In the genomic region with DNA sequence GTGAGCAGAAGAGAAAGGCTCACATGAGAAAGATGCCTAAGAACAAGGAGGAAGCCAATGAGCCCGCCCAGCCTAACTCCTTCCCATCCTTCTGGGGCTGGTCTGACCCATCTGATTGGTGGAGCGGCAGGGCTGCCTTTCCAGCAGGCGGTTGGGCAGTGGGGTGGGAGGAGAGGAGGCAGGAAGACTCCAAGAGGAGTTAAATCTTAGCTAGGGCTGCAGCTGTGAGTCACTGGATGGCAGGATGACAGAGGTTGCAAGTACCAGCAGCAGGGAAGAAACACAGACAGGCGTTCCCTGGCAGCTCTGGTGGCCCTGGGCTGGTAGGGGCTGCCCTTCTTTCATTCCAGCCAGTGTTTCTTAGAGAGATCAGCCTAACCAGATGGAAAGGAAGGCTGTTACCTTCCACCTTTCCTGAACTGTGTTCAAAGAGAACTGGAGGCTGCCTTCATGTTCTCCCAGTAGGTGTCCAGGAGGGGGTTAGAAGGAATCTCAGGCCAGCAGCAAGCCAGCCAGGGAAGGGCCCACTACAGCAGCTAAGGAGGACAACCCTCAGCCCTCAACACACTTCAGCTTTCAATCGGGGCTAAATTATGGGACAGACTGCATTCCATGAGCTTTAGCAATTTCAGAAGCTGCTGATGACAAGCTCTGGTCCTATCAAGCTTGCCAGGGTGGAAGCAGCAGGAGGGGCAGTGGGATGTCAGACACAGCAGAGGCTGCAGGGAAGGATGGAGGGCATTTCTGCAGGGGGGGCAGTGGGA, we compare ENCODE assay signal across 1 cellular context.
TF ChIP-seq lines count a peak whose summit lies in the region.

No MANE protein-coding gene starts in this region.

TF ChIP-seq in HEK293, 187 proteins besides CTCF, POLR2A, EP300 and RAD21 (continued from another document and continues in another):
- TF ChIP-seq, protein P1, sequence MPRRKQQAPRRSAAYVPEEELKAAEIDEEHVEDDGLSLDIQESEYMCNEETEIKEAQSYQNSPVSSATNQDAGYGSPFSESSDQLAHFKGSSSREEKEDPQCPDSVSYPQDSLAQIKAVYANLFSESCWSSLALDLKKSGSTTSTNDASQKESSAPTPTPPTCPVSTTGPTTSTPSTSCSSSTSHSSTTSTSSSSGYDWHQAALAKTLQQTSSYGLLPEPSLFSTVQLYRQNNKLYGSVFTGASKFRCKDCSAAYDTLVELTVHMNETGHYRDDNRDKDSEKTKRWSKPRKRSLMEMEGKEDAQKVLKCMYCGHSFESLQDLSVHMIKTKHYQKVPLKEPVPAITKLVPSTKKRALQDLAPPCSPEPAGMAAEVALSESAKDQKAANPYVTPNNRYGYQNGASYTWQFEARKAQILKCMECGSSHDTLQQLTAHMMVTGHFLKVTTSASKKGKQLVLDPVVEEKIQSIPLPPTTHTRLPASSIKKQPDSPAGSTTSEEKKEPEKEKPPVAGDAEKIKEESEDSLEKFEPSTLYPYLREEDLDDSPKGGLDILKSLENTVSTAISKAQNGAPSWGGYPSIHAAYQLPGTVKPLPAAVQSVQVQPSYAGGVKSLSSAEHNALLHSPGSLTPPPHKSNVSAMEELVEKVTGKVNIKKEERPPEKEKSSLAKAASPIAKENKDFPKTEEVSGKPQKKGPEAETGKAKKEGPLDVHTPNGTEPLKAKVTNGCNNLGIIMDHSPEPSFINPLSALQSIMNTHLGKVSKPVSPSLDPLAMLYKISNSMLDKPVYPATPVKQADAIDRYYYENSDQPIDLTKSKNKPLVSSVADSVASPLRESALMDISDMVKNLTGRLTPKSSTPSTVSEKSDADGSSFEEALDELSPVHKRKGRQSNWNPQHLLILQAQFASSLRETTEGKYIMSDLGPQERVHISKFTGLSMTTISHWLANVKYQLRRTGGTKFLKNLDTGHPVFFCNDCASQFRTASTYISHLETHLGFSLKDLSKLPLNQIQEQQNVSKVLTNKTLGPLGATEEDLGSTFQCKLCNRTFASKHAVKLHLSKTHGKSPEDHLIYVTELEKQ (tag by site-specific recombination; IDR thresholded peaks at IDR 0.05; ENCODE audit: borderline replicate concordance), result no peak
- no peak for TF ChIP-seq FEZF1 (tag by site-specific recombination; IDR thresholded peaks at IDR 0.05)
- no peak for TF ChIP-seq ZNF138 (tag by site-specific recombination; IDR thresholded peaks at IDR 0.05; ENCODE audit: borderline replicate concordance)
- TF ChIP-seq MEIS1 (CRISPR knock-in tag; IDR thresholded peaks at IDR 0.05; ENCODE audit: borderline replicate concordance), result no peak
- no peak for TF ChIP-seq ZNF544 (tag by site-specific recombination; IDR thresholded peaks at IDR 0.05)
- TF ChIP-seq KLF10 (tag by site-specific recombination; IDR thresholded peaks at IDR 0.05), result no peak
- TF ChIP-seq ZBTB21 (tag by site-specific recombination; IDR thresholded peaks at IDR 0.05), result no peak
- no peak for TF ChIP-seq ZNF670 (tag by site-specific recombination; IDR thresholded peaks at IDR 0.05; ENCODE audit: low read depth)
- TF ChIP-seq ZSCAN16 (tag by site-specific recombination; IDR thresholded peaks at IDR 0.05), result no peak
- no peak for TF ChIP-seq HOXC10 (CRISPR knock-in tag; IDR thresholded peaks at IDR 0.05)
- TF ChIP-seq, protein P2, sequence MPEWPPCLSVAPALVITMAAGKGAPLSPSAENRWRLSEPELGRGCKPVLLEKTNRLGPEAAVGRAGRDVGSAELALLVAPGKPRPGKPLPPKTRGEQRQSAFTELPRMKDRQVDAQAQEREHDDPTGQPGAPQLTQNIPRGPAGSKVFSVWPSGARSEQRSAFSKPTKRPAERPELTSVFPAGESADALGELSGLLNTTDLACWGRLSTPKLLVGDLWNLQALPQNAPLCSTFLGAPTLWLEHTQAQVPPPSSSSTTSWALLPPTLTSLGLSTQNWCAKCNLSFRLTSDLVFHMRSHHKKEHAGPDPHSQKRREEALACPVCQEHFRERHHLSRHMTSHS (tag by site-specific recombination; IDR thresholded peaks at IDR 0.05), result no peak
- TF ChIP-seq REPIN1 (tag by site-specific recombination; IDR thresholded peaks at IDR 0.05; ENCODE audit: low read depth), result no peak
- TF ChIP-seq ZNF37A (tag by site-specific recombination; IDR thresholded peaks at IDR 0.05), result no peak
- 0 out of 2 replicates have a peak, but pooled peaks have one; percentile 26 for TF ChIP-seq ZNF2 (tag by site-specific recombination; IDR thresholded peaks at IDR 0.05)
- no peak for TF ChIP-seq ZNF776 (tag by site-specific recombination; IDR thresholded peaks at IDR 0.05; ENCODE audit: borderline replicate concordance)
- TF ChIP-seq TRIM28 (IDR thresholded peaks at IDR 0.05; ENCODE audit: borderline replicate concordance, low read length), result 0 out of 2 replicates have a peak, but pooled peaks have one; percentile 22
- TF ChIP-seq KLF8 (tag by site-specific recombination; IDR thresholded peaks at IDR 0.05), result no peak
- TF ChIP-seq KLF16 (tag by site-specific recombination; IDR thresholded peaks at IDR 0.05), result no peak
- no peak for TF ChIP-seq SETDB1 (IDR thresholded peaks at IDR 0.05; ENCODE audit: insufficient read length, low read length)
- no peak for TF ChIP-seq ZNF19 (tag by site-specific recombination; IDR thresholded peaks at IDR 0.05; ENCODE audit: low read depth)
- TF ChIP-seq ZNF175 (tag by site-specific recombination; IDR thresholded peaks at IDR 0.05), result no peak
- TF ChIP-seq ZNF48 (tag by site-specific recombination; IDR thresholded peaks at IDR 0.05), result no peak
- no peak for TF ChIP-seq ZBTB1 (tag by site-specific recombination; IDR thresholded peaks at IDR 0.05)
- no peak for TF ChIP-seq ZNF146 (tag by site-specific recombination; IDR thresholded peaks at IDR 0.05)
- TF ChIP-seq ZNF837 (tag by site-specific recombination; IDR thresholded peaks at IDR 0.05), result no peak
- no peak for TF ChIP-seq ZNF585B (tag by site-specific recombination; IDR thresholded peaks at IDR 0.05)
- no peak for TF ChIP-seq ZNF785 (tag by site-specific recombination; IDR thresholded peaks at IDR 0.05)
- no peak for TF ChIP-seq HOXA7 (CRISPR knock-in tag; IDR thresholded peaks at IDR 0.05; ENCODE audit: borderline replicate concordance)
- no peak for TF ChIP-seq TCF7L2 (IDR thresholded peaks at IDR 0.05; ENCODE audit: borderline replicate concordance, low read depth, low read length)
- TF ChIP-seq ZNF202 (tag by site-specific recombination; IDR thresholded peaks at IDR 0.05; ENCODE audit: borderline replicate concordance), result no peak
- TF ChIP-seq ZNF223 (tag by site-specific recombination; IDR thresholded peaks at IDR 0.05), result no peak
- no peak for TF ChIP-seq ZFP37 (tag by site-specific recombination; IDR thresholded peaks at IDR 0.05)
- TF ChIP-seq, protein P3, sequence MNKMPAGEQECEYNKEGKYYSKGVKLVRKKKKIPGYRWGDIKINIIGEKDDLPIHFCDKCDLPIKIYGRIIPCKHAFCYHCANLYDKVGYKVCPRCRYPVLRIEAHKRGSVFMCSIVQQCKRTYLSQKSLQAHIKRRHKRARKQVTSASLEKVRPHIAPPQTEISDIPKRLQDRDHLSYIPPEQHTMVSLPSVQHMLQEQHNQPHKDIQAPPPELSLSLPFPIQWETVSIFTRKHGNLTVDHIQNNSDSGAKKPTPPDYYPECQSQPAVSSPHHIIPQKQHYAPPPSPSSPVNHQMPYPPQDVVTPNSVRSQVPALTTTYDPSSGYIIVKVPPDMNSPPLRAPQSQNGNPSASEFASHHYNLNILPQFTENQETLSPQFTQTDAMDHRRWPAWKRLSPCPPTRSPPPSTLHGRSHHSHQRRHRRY (tag by site-specific recombination; IDR thresholded peaks at IDR 0.05), result no peak
- no peak for TF ChIP-seq ZNF596 (tag by site-specific recombination; IDR thresholded peaks at IDR 0.05)
- peak; percentile 49; the same call in 1 of the 2 replicates for TF ChIP-seq WT1 (tag by site-specific recombination; IDR thresholded peaks at IDR 0.05)
- no peak for TF ChIP-seq ZNF560 (tag by site-specific recombination; IDR thresholded peaks at IDR 0.05; ENCODE audit: borderline replicate concordance)
- TF ChIP-seq GLI4 (tag by site-specific recombination; IDR thresholded peaks at IDR 0.05), result no peak
- TF ChIP-seq, protein P4, sequence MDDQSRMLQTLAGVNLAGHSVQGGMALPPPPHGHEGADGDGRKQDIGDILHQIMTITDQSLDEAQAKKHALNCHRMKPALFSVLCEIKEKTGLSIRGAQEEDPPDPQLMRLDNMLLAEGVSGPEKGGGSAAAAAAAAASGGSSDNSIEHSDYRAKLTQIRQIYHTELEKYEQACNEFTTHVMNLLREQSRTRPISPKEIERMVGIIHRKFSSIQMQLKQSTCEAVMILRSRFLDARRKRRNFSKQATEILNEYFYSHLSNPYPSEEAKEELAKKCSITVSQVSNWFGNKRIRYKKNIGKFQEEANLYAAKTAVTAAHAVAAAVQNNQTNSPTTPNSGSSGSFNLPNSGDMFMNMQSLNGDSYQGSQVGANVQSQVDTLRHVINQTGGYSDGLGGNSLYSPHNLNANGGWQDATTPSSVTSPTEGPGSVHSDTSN (CRISPR knock-in tag; IDR thresholded peaks at IDR 0.05), result no peak
- TF ChIP-seq ZNF335 (tag by site-specific recombination; conservative IDR thresholded peaks at IDR 0.05), result peak; percentile 48; the same call in 1 of the 2 replicates
- TF ChIP-seq, protein P5, sequence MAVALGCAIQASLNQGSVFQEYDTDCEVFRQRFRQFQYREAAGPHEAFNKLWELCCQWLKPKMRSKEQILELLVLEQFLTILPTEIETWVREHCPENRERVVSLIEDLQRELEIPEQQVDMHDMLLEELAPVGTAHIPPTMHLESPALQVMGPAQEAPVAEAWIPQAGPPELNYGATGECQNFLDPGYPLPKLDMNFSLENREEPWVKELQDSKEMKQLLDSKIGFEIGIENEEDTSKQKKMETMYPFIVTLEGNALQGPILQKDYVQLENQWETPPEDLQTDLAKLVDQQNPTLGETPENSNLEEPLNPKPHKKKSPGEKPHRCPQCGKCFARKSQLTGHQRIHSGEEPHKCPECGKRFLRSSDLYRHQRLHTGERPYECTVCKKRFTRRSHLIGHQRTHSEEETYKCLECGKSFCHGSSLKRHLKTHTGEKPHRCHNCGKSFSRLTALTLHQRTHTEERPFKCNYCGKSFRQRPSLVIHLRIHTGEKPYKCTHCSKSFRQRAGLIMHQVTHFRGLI (tag by site-specific recombination; IDR thresholded peaks at IDR 0.05), result peak; percentile 87
- TF ChIP-seq, protein P6, sequence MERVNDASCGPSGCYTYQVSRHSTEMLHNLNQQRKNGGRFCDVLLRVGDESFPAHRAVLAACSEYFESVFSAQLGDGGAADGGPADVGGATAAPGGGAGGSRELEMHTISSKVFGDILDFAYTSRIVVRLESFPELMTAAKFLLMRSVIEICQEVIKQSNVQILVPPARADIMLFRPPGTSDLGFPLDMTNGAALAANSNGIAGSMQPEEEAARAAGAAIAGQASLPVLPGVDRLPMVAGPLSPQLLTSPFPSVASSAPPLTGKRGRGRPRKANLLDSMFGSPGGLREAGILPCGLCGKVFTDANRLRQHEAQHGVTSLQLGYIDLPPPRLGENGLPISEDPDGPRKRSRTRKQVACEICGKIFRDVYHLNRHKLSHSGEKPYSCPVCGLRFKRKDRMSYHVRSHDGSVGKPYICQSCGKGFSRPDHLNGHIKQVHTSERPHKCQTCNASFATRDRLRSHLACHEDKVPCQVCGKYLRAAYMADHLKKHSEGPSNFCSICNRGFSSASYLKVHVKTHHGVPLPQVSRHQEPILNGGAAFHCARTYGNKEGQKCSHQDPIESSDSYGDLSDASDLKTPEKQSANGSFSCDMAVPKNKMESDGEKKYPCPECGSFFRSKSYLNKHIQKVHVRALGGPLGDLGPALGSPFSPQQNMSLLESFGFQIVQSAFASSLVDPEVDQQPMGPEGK (tag by site-specific recombination; IDR thresholded peaks at IDR 0.05), result 0 out of 2 replicates have a peak, but pooled peaks have one; percentile 33
- no peak for TF ChIP-seq ZNF184 (tag by site-specific recombination; IDR thresholded peaks at IDR 0.05)
- TF ChIP-seq ZNF121 (tag by site-specific recombination; IDR thresholded peaks at IDR 0.05), result no peak
- no peak for TF ChIP-seq ZBTB20 (tag by site-specific recombination; IDR thresholded peaks at IDR 0.05)
- TF ChIP-seq ZNF366 (tag by site-specific recombination; conservative IDR thresholded peaks at IDR 0.05), result peak; percentile 84
- TF ChIP-seq ZNF423 (tag by site-specific recombination; IDR thresholded peaks at IDR 0.05), result no peak
- peak; percentile 84 for TF ChIP-seq IKZF3 (tag by site-specific recombination; IDR thresholded peaks at IDR 0.05)
- no peak for TF ChIP-seq RBAK (tag by site-specific recombination; IDR thresholded peaks at IDR 0.05)
- TF ChIP-seq, protein P7, sequence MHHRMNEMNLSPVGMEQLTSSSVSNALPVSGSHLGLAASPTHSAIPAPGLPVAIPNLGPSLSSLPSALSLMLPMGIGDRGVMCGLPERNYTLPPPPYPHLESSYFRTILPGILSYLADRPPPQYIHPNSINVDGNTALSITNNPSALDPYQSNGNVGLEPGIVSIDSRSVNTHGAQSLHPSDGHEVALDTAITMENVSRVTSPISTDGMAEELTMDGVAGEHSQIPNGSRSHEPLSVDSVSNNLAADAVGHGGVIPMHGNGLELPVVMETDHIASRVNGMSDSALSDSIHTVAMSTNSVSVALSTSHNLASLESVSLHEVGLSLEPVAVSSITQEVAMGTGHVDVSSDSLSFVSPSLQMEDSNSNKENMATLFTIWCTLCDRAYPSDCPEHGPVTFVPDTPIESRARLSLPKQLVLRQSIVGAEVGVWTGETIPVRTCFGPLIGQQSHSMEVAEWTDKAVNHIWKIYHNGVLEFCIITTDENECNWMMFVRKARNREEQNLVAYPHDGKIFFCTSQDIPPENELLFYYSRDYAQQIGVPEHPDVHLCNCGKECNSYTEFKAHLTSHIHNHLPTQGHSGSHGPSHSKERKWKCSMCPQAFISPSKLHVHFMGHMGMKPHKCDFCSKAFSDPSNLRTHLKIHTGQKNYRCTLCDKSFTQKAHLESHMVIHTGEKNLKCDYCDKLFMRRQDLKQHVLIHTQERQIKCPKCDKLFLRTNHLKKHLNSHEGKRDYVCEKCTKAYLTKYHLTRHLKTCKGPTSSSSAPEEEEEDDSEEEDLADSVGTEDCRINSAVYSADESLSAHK (tag by site-specific recombination; IDR thresholded peaks at IDR 0.05), result no peak
- no peak for TF ChIP-seq YY2 (tag by site-specific recombination; IDR thresholded peaks at IDR 0.05)
